In genomic region chr5:149486726-149487635, GRCh38 we compare ENCODE assay signal across 10 cellular contexts.
A peak's percentile ranks its signal among the peaks of the same experiment; 100 is the strongest.
DNase-seq lines count a peak whose midpoint lies in the region; ATAC-seq and TF ChIP-seq lines count a peak whose summit lies in the region.
"Had no signal": no experiment of that assay in that cellular context is flagged by ENCODE, and none has a peak within 500 bp of the region (broad histone marks: within the 10 kb centered on the region; RNA-seq: fewer than 3 reads in every experiment).

No MANE protein-coding gene starts in this region.

- no peaks in the 10 kb centered on the region for H4K20me1 ChIP-seq in neural cell (ENCODE audit: insufficient read depth)

- H3K36me3 ChIP-seq in Panc1 (ENCODE audit: control insufficient read depth, insufficient read depth, low read length) (no peaks in the 10 kb centered on the region), esophagus (ENCODE audit: control insufficient read depth in 2 of 2, insufficient read depth in 2 of 2, low read length in 1 of 2) (no peaks in the 10 kb centered on the region), neural cell (ENCODE audit: insufficient read depth, low read length) (no peaks in the 10 kb centered on the region)

- POLR2A ChIA-PET in AG04450 (lab: Yijun Ruan, JAX), result interaction anchor here (0.6 to 2.6 kb wide), 12 partner anchors 10 to 111 kb away, joined by 3 to 19 read pairs (median 5); partner anchors contain the start of gene CSNK1A1
- POLR2A ChIA-PET in Panc1 (lab: Charles Lee), result interaction anchor here (1.2 to 2.2 kb wide), 2 partner anchors 10 to 33 kb away, joined by 4 to 8 read pairs; no protein-coding TSS in a partner anchor

- no peaks in the 10 kb centered on the region for H3K79me2 ChIP-seq in neural cell (replicated peaks; ENCODE audit: insufficient read depth, low read length)

- in situ Hi-C loops in Panc1 (cut with HindIII; ENCODE audit: low pct_unique_long_range_greater_than_20kb, low sequenced_read_pairs), result no loop called here

- no peak overlapping the region for H3K4me3 ChIP-seq in AG04450 (ENCODE audit: low read depth, low read length)
- H3K4me3 ChIP-seq in Panc1 (ENCODE audit: low read depth in 2 of 2, low read length in 2 of 2), result no peak overlapping the region
- no peak overlapping the region for H3K4me3 ChIP-seq in esophagus (ENCODE audit: low read depth in 1 of 2, low read length in 2 of 2)
- H3K4me3 ChIP-seq in neural cell (ENCODE audit: low read length), result no peak overlapping the region

- H3K27me3 ChIP-seq in AG04450 (ENCODE audit: control insufficient read depth, insufficient read depth, low read length) (no peaks in the 10 kb centered on the region), Panc1 (ENCODE audit: control insufficient read depth, insufficient read depth, low read length) (no peaks in the 10 kb centered on the region), esophagus (ENCODE audit: control insufficient read depth in 1 of 2, insufficient read depth in 2 of 2, low read length in 2 of 2) (no peaks in the 10 kb centered on the region), neural cell (ENCODE audit: insufficient read depth, low read depth, low read length) (no peaks in the 10 kb centered on the region)

- H3K9me2 ChIP-seq in neural cell (ENCODE audit: insufficient read depth, low read length), result no peaks in the 10 kb centered on the region

- peak overlapping the region; percentile 98 for H3K27ac ChIP-seq in AG04450 (ENCODE audit: low read depth, low read length)
- peak overlapping the region; percentile 94 for H3K27ac ChIP-seq in Panc1 (ENCODE audit: low read length)
- H3K27ac ChIP-seq in esophagus (ENCODE audit: low read depth in 2 of 2, low read length in 1 of 2), result peak overlapping the region; percentile 86 to 87
- no peak overlapping the region for H3K27ac ChIP-seq in neural cell (ENCODE audit: low read length)
- H3K27ac ChIP-seq: KMS-11 had no signal

- intact Hi-C loops in Panc1 (cut with micrococcal nuclease; ENCODE audit: unreplicated experiment) (loop anchor here (5.0 kb wide), 1 partner anchor 40 kb away; no protein-coding TSS in a partner anchor), sciatic nerve (cut with DNase I) (no loop called here)

- peak; percentile 29 for ATAC-seq in Panc1
- no peak for ATAC-seq in HG03280 (IDR thresholded peaks at IDR 0.05; ENCODE audit: unreplicated experiment)
- ATAC-seq in sciatic nerve, result no peak
- ATAC-seq in GM19395 (IDR thresholded peaks at IDR 0.05; ENCODE audit: unreplicated experiment), result no peak
- ATAC-seq: CD8-positive, alpha-beta T cell had no signal

- no peak overlapping the region for H2AFZ ChIP-seq in neural cell (ENCODE audit: low read depth, low read length)

- H3K4me2 ChIP-seq in neural cell (ENCODE audit: low read length), result no peak overlapping the region
- H3K4me2 ChIP-seq: KMS-11 had no signal

- TF ChIP-seq RAD21 in neural cell (conservative IDR thresholded peaks at IDR 0.05), result no peak

- H3K9me3 ChIP-seq in AG04450 (ENCODE audit: control insufficient read depth, insufficient read depth, low read length), result no peaks in the 10 kb centered on the region
- no peaks in the 10 kb centered on the region for H3K9me3 ChIP-seq in Panc1 (ENCODE audit: control insufficient read depth, insufficient read depth, low read depth, low read length)
- no peaks in the 10 kb centered on the region for H3K9me3 ChIP-seq in esophagus (ENCODE audit: control insufficient read depth in 2 of 2, insufficient read depth in 1 of 2, low read depth in 1 of 2, low read length in 1 of 2)
- no peaks in the 10 kb centered on the region for H3K9me3 ChIP-seq in neural cell (ENCODE audit: low read length)

- no peak for TF ChIP-seq EP300 in neural cell (conservative IDR thresholded peaks at IDR 0.05; ENCODE audit: poor library complexity, severe bottlenecking)

- CTCF ChIA-PET in AG04450 (lab: Charles Lee), result interaction anchor here (0.7 to 2.2 kb wide), 4 partner anchors 41 to 131 kb away, joined by 3 to 6 read pairs (median 4); partner anchors contain the start of gene CSNK1A1
- CTCF ChIA-PET in Panc1 (lab: Charles Lee), result interaction anchor here (0.9 kb wide), 1 partner anchor 22 kb away, joined by 3 read pairs; no protein-coding TSS in a partner anchor

- peaks cover 78% of the 10 kb centered on the region for H3K4me1 ChIP-seq in Panc1 (ENCODE audit: control insufficient read depth, insufficient read depth, low read length)
- peaks cover 0 to 7% of the 10 kb centered on the region in 2 donors for H3K4me1 ChIP-seq in esophagus (ENCODE audit: control insufficient read depth in 2 of 2, insufficient read depth in 2 of 2, low read length in 1 of 2)

- DNase-seq in AG04450 (ENCODE audit: low read depth, low spot score), result peak; percentile 30
- no peak for DNase-seq in Panc1 (ENCODE audit: low read depth, low spot score)
- DNase-seq in NCI-H1092 (lab: John Stamatoyannopoulos, UW), result no peak
- DNase-seq in sciatic nerve (ENCODE audit: low spot score), result no peak
- DNase-seq: CD8-positive, alpha-beta T cell had no signal

- H3K9ac ChIP-seq in neural cell (ENCODE audit: low read length), result no peak overlapping the region
- H3K9ac ChIP-seq: KMS-11 had no signal

- TSS peak; percentile 96 for BruUV-seq in Panc1 (replicated peaks; lab: Mats Ljungman, UMichigan)

- WGBS in esophagus, 2 donors, result 56 to 58% methylated on average over 5 of the region's 5 CpGs

- TF ChIP-seq CTCF in AG04450 (IDR thresholded peaks at IDR 0.05; ENCODE audit: low read depth, low read length), result no peak
- TF ChIP-seq CTCF in Panc1 (IDR thresholded peaks at IDR 0.05), result no peak
- TF ChIP-seq CTCF in neural cell (IDR thresholded peaks at IDR 0.05; ENCODE audit: poor library complexity, severe bottlenecking), result no peak

- no peaks in the 10 kb centered on the region for H3F3A ChIP-seq in neural cell (ENCODE audit: insufficient read depth, low read length, poor library complexity, severe bottlenecking)

TF ChIP-seq in neural cell, 6 proteins besides CTCF, POLR2A, EP300 and RAD21:
- TF ChIP-seq POLR2AphosphoS5 (IDR thresholded peaks at IDR 0.05) (peak; percentile 6), EZH2 (IDR thresholded peaks at IDR 0.05; ENCODE audit: borderline replicate concordance, insufficient read depth, low read length, poor library complexity, severe bottlenecking) (no peak)
